ENCODE assay signal across 23 cellular contexts in genomic region chr22:46273432-46274148, GRCh38. TPM values are rescaled to one million over a fixed set of nuclear protein-coding genes. Genes with fewer than 3 reads are reported as not detected.
"Had no signal": no experiment of that assay in that cellular context is flagged by ENCODE, and none has a peak within 500 bp of the region (broad histone marks: within the 10 kb centered on the region; RNA-seq: fewer than 3 reads in every experiment).

No MANE protein-coding gene starts in this region.

- H3K4me3 ChIP-seq: colonic mucosa, hepatocyte, lower lobe of right lung, prostate gland, stomach, thoracic aorta, transverse colon had no signal

- H3K27me3 ChIP-seq: colonic mucosa, foreskin keratinocyte, hepatocyte, stomach, transverse colon had no signal

- DNase-seq: colonic mucosa; dermis blood vessel endothelial cell; endodermal cell; erythroblast; foreskin keratinocyte; lower lobe of right lung; midbrain; small intestine; stimulated activated CD4-positive, alpha-beta T cell treated with anti-CD3 and anti-CD28 coated beads, Interleukin-12 subunit alpha, Interleukin-12 subunit beta, amount 100 ng/mL, for 4 hours; stimulated activated naive CD4-positive, alpha-beta T cell; stomach; substantia nigra; transverse colon had no signal

- FAIRE-seq: endothelial cell of umbilical vein, small intestine, urothelium cell line had no signal

- H3K27ac Mint-ChIP-seq: endodermal cell, memory B cell, nephron had no signal

- H3K4me1 ChIP-seq: foreskin keratinocyte, parathyroid adenoma had no signal

- H3K9ac ChIP-seq: parathyroid adenoma had no signal

- H3K27me3 Mint-ChIP-seq: memory B cell had no signal

- H3K4me2 ChIP-seq: hepatocyte had no signal

- H3K9me3 ChIP-seq: colonic mucosa, lower lobe of right lung, prostate gland, stomach, thoracic aorta, transverse colon had no signal

- H2AFZ ChIP-seq: hepatocyte, parathyroid adenoma had no signal

- H3K4me1 Mint-ChIP-seq: endodermal cell, nephron had no signal

- H3K79me2 ChIP-seq: parathyroid adenoma had no signal

- ATAC-seq: foreskin keratinocyte, lower lobe of right lung had no signal

- H3K4me3 Mint-ChIP-seq: endodermal cell, memory B cell, nephron had no signal

- H3K27ac ChIP-seq: colonic mucosa, foreskin keratinocyte, hepatocyte, lower lobe of right lung, parathyroid adenoma, prostate gland, stomach, thoracic aorta, transverse colon had no signal

- H3K9me3 Mint-ChIP-seq: memory B cell, nephron had no signal

RNA-seq across cellular contexts. Expression of gene PKDREJ, which starts 10.4 kb away (rescaled TPM):
- total RNA-seq: dermis blood vessel endothelial cell, endothelial cell of umbilical vein, foreskin keratinocyte, hepatocyte, kidney epithelial cell, lower lobe of right lung, renal cortical epithelial cell had no signal
- polyA plus RNA-seq: endothelial cell of umbilical vein had no signal
